In genomic region chr20:64217539-64217938, GRCh38 we compare ENCODE assay signal across 2 cellular contexts.
TF ChIP-seq lines count a peak whose summit lies in the region.

No MANE protein-coding gene starts in this region.

TF ChIP-seq in SK-N-SH, 30 proteins besides CTCF, POLR2A, EP300 and RAD21 (continued from another document):
- TF ChIP-seq USF2 (IDR thresholded peaks at IDR 0.05; ENCODE audit: borderline replicate concordance, low read depth, low read length) (no peak), USF1 (IDR thresholded peaks at IDR 0.05; ENCODE audit: borderline replicate concordance, low read depth) (no peak), TCF12 (IDR thresholded peaks at IDR 0.05) (no peak), POLR2AphosphoS5 (IDR thresholded peaks at IDR 0.05; ENCODE audit: low read depth, low read length) (no peak), SIN3A (IDR thresholded peaks at IDR 0.05; ENCODE audit: borderline replicate concordance, low read depth, low read length) (no peak), GATA2 (CRISPR knock-in tag; IDR thresholded peaks at IDR 0.05) (no peak), TAF1 (IDR thresholded peaks at IDR 0.05; ENCODE audit: borderline replicate concordance, low read depth, low read length) (no peak), MXI1 (IDR thresholded peaks at IDR 0.05; ENCODE audit: low read depth, low read length) (no peak), EZH2phosphoT487 (IDR thresholded peaks at IDR 0.05; ENCODE audit: borderline replicate concordance, low read depth) (no peak), NFIC (IDR thresholded peaks at IDR 0.05; ENCODE audit: borderline replicate concordance) (no peak)
- TF ChIP-seq, protein P1, sequence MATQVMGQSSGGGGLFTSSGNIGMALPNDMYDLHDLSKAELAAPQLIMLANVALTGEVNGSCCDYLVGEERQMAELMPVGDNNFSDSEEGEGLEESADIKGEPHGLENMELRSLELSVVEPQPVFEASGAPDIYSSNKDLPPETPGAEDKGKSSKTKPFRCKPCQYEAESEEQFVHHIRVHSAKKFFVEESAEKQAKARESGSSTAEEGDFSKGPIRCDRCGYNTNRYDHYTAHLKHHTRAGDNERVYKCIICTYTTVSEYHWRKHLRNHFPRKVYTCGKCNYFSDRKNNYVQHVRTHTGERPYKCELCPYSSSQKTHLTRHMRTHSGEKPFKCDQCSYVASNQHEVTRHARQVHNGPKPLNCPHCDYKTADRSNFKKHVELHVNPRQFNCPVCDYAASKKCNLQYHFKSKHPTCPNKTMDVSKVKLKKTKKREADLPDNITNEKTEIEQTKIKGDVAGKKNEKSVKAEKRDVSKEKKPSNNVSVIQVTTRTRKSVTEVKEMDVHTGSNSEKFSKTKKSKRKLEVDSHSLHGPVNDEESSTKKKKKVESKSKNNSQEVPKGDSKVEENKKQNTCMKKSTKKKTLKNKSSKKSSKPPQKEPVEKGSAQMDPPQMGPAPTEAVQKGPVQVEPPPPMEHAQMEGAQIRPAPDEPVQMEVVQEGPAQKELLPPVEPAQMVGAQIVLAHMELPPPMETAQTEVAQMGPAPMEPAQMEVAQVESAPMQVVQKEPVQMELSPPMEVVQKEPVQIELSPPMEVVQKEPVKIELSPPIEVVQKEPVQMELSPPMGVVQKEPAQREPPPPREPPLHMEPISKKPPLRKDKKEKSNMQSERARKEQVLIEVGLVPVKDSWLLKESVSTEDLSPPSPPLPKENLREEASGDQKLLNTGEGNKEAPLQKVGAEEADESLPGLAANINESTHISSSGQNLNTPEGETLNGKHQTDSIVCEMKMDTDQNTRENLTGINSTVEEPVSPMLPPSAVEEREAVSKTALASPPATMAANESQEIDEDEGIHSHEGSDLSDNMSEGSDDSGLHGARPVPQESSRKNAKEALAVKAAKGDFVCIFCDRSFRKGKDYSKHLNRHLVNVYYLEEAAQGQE (IDR thresholded peaks at IDR 0.05; ENCODE audit: low read depth, low read length), result no peak

TF ChIP-seq in SK-N-SH treated with all-trans-retinoic acid at 6 μM for 48 hours, 23 proteins besides CTCF, POLR2A, EP300 and RAD21 (continued from another document):
- TF ChIP-seq, protein P2, sequence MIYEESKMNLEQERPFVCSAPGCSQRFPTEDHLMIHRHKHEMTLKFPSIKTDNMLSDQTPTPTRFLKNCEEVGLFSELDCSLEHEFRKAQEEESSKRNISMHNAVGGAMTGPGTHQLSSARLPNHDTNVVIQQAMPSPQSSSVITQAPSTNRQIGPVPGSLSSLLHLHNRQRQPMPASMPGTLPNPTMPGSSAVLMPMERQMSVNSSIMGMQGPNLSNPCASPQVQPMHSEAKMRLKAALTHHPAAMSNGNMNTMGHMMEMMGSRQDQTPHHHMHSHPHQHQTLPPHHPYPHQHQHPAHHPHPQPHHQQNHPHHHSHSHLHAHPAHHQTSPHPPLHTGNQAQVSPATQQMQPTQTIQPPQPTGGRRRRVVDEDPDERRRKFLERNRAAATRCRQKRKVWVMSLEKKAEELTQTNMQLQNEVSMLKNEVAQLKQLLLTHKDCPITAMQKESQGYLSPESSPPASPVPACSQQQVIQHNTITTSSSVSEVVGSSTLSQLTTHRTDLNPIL (CRISPR knock-in tag; IDR thresholded peaks at IDR 0.05; ENCODE audit: low read depth), result no peak
- TF ChIP-seq ZC3H10 (CRISPR knock-in tag; IDR thresholded peaks at IDR 0.05) (no peak), PPARA (CRISPR knock-in tag; IDR thresholded peaks at IDR 0.05; ENCODE audit: borderline replicate concordance) (no peak), POU6F1 (CRISPR knock-in tag; IDR thresholded peaks at IDR 0.05; ENCODE audit: borderline replicate concordance, low read depth) (no peak), ZFP30 (CRISPR knock-in tag; IDR thresholded peaks at IDR 0.05) (no peak), ZNF70 (CRISPR knock-in tag; IDR thresholded peaks at IDR 0.05) (no peak), ZFP3 (CRISPR knock-in tag; IDR thresholded peaks at IDR 0.05) (no peak), PATZ1 (CRISPR knock-in tag; IDR thresholded peaks at IDR 0.05; ENCODE audit: borderline replicate concordance) (no peak)
